9 cellular contexts compared by ENCODE assay signal in genomic region chr21:35256468-35256988, GRCh38.
A peak's percentile ranks its signal among the peaks of the same experiment; 100 is the strongest.
DNase-seq lines count a peak whose midpoint lies in the region; ATAC-seq and TF ChIP-seq lines count a peak whose summit lies in the region.
"Had no signal": no experiment of that assay in that cellular context is flagged by ENCODE, and none has a peak within 500 bp of the region (broad histone marks: within the 10 kb centered on the region; RNA-seq: fewer than 3 reads in every experiment).

No MANE protein-coding gene starts in this region.

- H3K27me3 ChIP-seq in fibroblast of lung (ENCODE audit: control insufficient read depth, insufficient read depth, low read length): no peaks in the 10 kb centered on the region
- no peaks in the 10 kb centered on the region for H3K27me3 ChIP-seq in neural progenitor cell

- H3K4me3 ChIP-seq in fibroblast of lung (replicated peaks in 1 of 4; ENCODE audit: control extremely low read depth in 1 of 4, insufficient read depth in 1 of 4, low read depth in 3 of 4, low read length in 4 of 4) (no peak overlapping the region), neural progenitor cell (no peak overlapping the region)

- H3K4me2 ChIP-seq in fibroblast of lung (ENCODE audit: extremely low read depth, insufficient read depth, low read length) (peak overlapping the region; percentile 30), neural progenitor cell (no peak overlapping the region)

- no peak overlapping the region for H3K9ac ChIP-seq in fibroblast of lung (ENCODE audit: insufficient read depth, low read length)
- H3K9ac ChIP-seq in neural progenitor cell: no peak overlapping the region

- POLR2A ChIA-PET in RWPE1 (lab: Yijun Ruan, JAX; ENCODE audit: low non-redundant PET): no interaction called here

- H3K36me3 ChIP-seq in fibroblast of lung (ENCODE audit: control insufficient read depth, insufficient read depth, low read length) (no peaks in the 10 kb centered on the region), neural progenitor cell (no peaks in the 10 kb centered on the region)

- no peak overlapping the region for H2AFZ ChIP-seq in fibroblast of lung (ENCODE audit: low read length)
- H2AFZ ChIP-seq in neural progenitor cell (replicated peaks): peak overlapping the region; percentile 54

- CTCF ChIA-PET in RWPE1 (lab: Yijun Ruan, JAX): no interaction called here

- peaks cover 53% of the 10 kb centered on the region for H3K4me1 Mint-ChIP-seq in activated T-cell treated with anti-CD3 and anti-CD28 coated beads, Interleukin-2, amount 50 U/mL, for 24 hours (ENCODE audit: low read depth)
- peaks cover 6% of the 10 kb centered on the region for H3K4me1 Mint-ChIP-seq in neural progenitor cell
- H3K4me1 Mint-ChIP-seq: CD4-positive, CD25-positive, alpha-beta regulatory T cell had no signal

- H3K9me3 Mint-ChIP-seq in activated T-cell treated with anti-CD3 and anti-CD28 coated beads, Interleukin-2, amount 50 U/mL, for 24 hours: peaks cover 4% of the 10 kb centered on the region
- peaks cover 2% of the 10 kb centered on the region for H3K9me3 Mint-ChIP-seq in neural progenitor cell

- H3K79me2 ChIP-seq in fibroblast of lung (ENCODE audit: control insufficient read depth, insufficient read depth, low read length) (no peaks in the 10 kb centered on the region), neural progenitor cell (ENCODE audit: low read depth) (no peaks in the 10 kb centered on the region)

- TF ChIP-seq CTCF in RWPE1 (conservative IDR thresholded peaks at IDR 0.05; ENCODE audit: low read depth) (no peak), fibroblast of lung (conservative IDR thresholded peaks at IDR 0.05 in 1 of 2, IDR thresholded peaks at IDR 0.05 in 1 of 2; ENCODE audit: low read depth in 1 of 2, low read length in 2 of 2) (peak in 1 of 2 donors; percentile 29), neural progenitor cell (IDR thresholded peaks at IDR 0.05) (no peak)

- no peaks in the 10 kb centered on the region for H3K27me3 Mint-ChIP-seq in activated T-cell treated with anti-CD3 and anti-CD28 coated beads, Interleukin-2, amount 50 U/mL, for 24 hours
- H3K27me3 Mint-ChIP-seq in neural progenitor cell (ENCODE audit: insufficient read depth, low read depth): peaks cover 4% of the 10 kb centered on the region

- H3K9me3 ChIP-seq in fibroblast of lung (ENCODE audit: control insufficient read depth, insufficient read depth, low read depth, low read length): no peaks in the 10 kb centered on the region
- H3K9me3 ChIP-seq in neural progenitor cell (ENCODE audit: low read depth): no peaks in the 10 kb centered on the region

- no peaks in the 10 kb centered on the region for H3F3A ChIP-seq in neural progenitor cell (ENCODE audit: low read depth)

- H3K4me3 Mint-ChIP-seq in activated T-cell treated with anti-CD3 and anti-CD28 coated beads, Interleukin-2, amount 50 U/mL, for 24 hours: no peak overlapping the region
- H3K4me3 Mint-ChIP-seq in neural progenitor cell: no peak overlapping the region
- H3K4me3 Mint-ChIP-seq: CD4-positive, CD25-positive, alpha-beta regulatory T cell had no signal

- H3K27ac ChIP-seq in RWPE1: peak overlapping the region; percentile 79
- H3K27ac ChIP-seq in fibroblast of lung (ENCODE audit: insufficient read depth, low read length): peak overlapping the region; percentile 81
- no peak overlapping the region for H3K27ac ChIP-seq in neural progenitor cell

- no peaks in the 10 kb centered on the region for H4K20me1 ChIP-seq in fibroblast of lung (ENCODE audit: control insufficient read depth, extremely low read depth, insufficient read depth, low read length)
- H4K20me1 ChIP-seq in neural progenitor cell (ENCODE audit: low read depth): no peaks in the 10 kb centered on the region

- ATAC-seq in HG02973 (IDR thresholded peaks at IDR 0.05; ENCODE audit: unreplicated experiment): no peak

- H3K36me3 Mint-ChIP-seq in activated T-cell treated with anti-CD3 and anti-CD28 coated beads, Interleukin-2, amount 50 U/mL, for 24 hours (ENCODE audit: low read depth): no peaks in the 10 kb centered on the region
- no peaks in the 10 kb centered on the region for H3K36me3 Mint-ChIP-seq in neural progenitor cell
- H3K36me3 Mint-ChIP-seq: CD4-positive, CD25-positive, alpha-beta regulatory T cell had no signal

- H3K4me1 ChIP-seq in fibroblast of lung (ENCODE audit: control insufficient read depth, extremely low read depth, insufficient read depth, low read length) (peaks cover 6% of the 10 kb centered on the region), neural progenitor cell (peaks cover 5% of the 10 kb centered on the region)

- peak overlapping the region; percentile 17 for H3K27ac Mint-ChIP-seq in activated T-cell treated with anti-CD3 and anti-CD28 coated beads, Interleukin-2, amount 50 U/mL, for 24 hours
- H3K27ac Mint-ChIP-seq in neural progenitor cell: no peak overlapping the region
- H3K27ac Mint-ChIP-seq: CD4-positive, CD25-positive, alpha-beta regulatory T cell had no signal

- no peak for DNase-seq in activated T-cell treated with anti-CD3 and anti-CD28 coated beads, Interleukin-2, amount 50 U/mL, for 24 hours
- no peak for DNase-seq in activated T-cell treated with anti-CD3 and anti-CD28 coated beads, Interleukin-2, amount 50 U/mL, for 1 hour
- DNase-seq in RWPE1 (ENCODE audit: low spot score) (peak; percentile 85), fibroblast of lung (ENCODE audit: low read depth in 2 of 2) (peak; percentile 99), neural progenitor cell (ENCODE audit: low spot score) (peak; percentile 24)
- DNase-seq in stimulated activated CD4-positive, alpha-beta T cell treated with anti-CD3 and anti-CD28 coated beads, Interleukin-4, amount 100 ng/mL, for 1 hour: no peak
- DNase-seq in stimulated activated CD4-positive, alpha-beta T cell treated with anti-CD3 and anti-CD28 coated beads, Interleukin-2, amount 100 ng/mL, for 24 hours: no peak
- DNase-seq: CD4-positive, CD25-positive, alpha-beta regulatory T cell had no signal

Comparison
In these comparisons a context has a peak if more than half of its experiments do, and no peak if none do; other contexts are left out.
1. DNase-seq: peak in RWPE1 (single experiment), fibroblast of lung (2 of 2) and neural progenitor cell (single experiment); none in activated T-cell treated with anti-CD3 and anti-CD28 coated beads, Interleukin-2, amount 50 U/mL, for 24 hours (single experiment), activated T-cell treated with anti-CD3 and anti-CD28 coated beads, Interleukin-2, amount 50 U/mL, for 1 hour (single experiment), stimulated activated CD4-positive, alpha-beta T cell treated with anti-CD3 and anti-CD28 coated beads, Interleukin-4, amount 100 ng/mL, for 1 hour (single experiment) and stimulated activated CD4-positive, alpha-beta T cell treated with anti-CD3 and anti-CD28 coated beads, Interleukin-2, amount 100 ng/mL, for 24 hours (0 of 2).